8 cellular contexts compared by ENCODE assay signal in the genomic region with DNA sequence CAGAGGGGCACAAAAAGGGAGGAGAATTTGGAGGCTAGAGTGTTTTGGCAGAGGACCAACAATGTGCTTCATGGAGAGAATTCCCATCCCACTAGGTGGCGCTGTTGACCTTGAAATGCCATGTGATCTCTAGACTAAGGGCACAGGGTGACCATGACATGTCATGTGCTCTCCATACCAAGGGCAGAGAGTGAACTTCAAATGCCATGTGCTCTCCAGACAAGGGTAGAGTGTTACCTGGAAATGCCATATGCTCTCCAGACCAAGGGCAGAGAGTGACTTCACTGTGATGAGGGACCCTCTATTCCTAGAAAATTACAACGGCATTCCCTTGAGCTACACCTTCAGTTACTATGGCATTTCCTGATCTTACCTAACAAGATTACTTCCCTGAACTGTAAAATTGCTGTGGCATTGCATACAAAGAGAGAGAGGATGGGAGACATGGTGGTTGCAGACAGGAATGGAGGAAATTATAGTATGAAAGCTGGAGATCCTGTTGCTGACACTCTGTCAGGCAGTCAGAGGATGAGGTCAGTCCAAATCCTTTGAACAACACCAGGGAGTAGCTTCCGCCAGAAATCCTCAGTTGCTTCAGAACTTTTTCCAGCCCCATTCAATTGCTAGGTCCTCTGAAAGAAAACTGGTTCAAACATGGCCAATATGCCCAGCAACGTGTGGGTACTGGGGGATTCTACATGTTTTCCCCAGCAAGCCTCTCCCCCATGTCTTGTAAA.
A peak's percentile ranks its signal among the peaks of the same experiment; 100 is the strongest.
DNase-seq lines count a peak whose midpoint lies in the region; ATAC-seq and TF ChIP-seq lines count a peak whose summit lies in the region.

No MANE protein-coding gene starts in this region.

- H3K4me2 ChIP-seq in parathyroid adenoma (ENCODE audit: low read length), result no peak overlapping the region

- H3K4me3 ChIP-seq in fibroblast of villous mesenchyme (ENCODE audit: low read depth, low read length) (no peak overlapping the region), parathyroid adenoma (ENCODE audit: low read depth, low read length) (no peak overlapping the region)

- no peaks in the 10 kb centered on the region for H3K79me2 ChIP-seq in parathyroid adenoma

- no peak overlapping the region for H3K9ac ChIP-seq in parathyroid adenoma

- TF ChIP-seq CTCF in fibroblast of villous mesenchyme (IDR thresholded peaks at IDR 0.05; ENCODE audit: insufficient read depth, low read depth, low read length), result peak; percentile 84
- TF ChIP-seq CTCF in parathyroid adenoma (IDR thresholded peaks at IDR 0.05), result peak; percentile 62

- no peaks in the 10 kb centered on the region for H3K27me3 ChIP-seq in parathyroid adenoma (ENCODE audit: control insufficient read depth, insufficient read depth, low read length)

- ATAC-seq in GM21447 (IDR thresholded peaks at IDR 0.05; ENCODE audit: unreplicated experiment), result peak; percentile 88

- H3K4me1 ChIP-seq in parathyroid adenoma, result no peaks in the 10 kb centered on the region

- H3K27ac ChIP-seq in parathyroid adenoma, result no peak overlapping the region

- no peaks in the 10 kb centered on the region for H3K9me3 ChIP-seq in parathyroid adenoma (ENCODE audit: control insufficient read depth, low read length)

- peak; percentile 62 for DNase-seq in DMS53 treated with DMSO at 0.1 percent for 48 hours (lab: John Stamatoyannopoulos, UW; ENCODE audit: unreplicated experiment)
- peak; percentile 68 for DNase-seq in HT1080 (ENCODE audit: low read depth)
- peak; percentile 96 for DNase-seq in OCI-M1 (lab: John Stamatoyannopoulos, UW)
- DNase-seq in activated T-cell treated with anti-CD3 and anti-CD28 coated beads, Interleukin-2, amount 50 U/mL, for 1 hour, result peak; percentile 34
- peak; percentile 74 for DNase-seq in fibroblast of villous mesenchyme (ENCODE audit: low read depth)
- DNase-seq in ureter (ENCODE audit: low spot score), result peak; percentile 55

- H3K36me3 ChIP-seq in parathyroid adenoma (ENCODE audit: control insufficient read depth, insufficient read depth, low read length), result no peaks in the 10 kb centered on the region

- no peak overlapping the region for H2AFZ ChIP-seq in parathyroid adenoma

Comparison
In these comparisons a context has a peak if more than half of its experiments do, and no peak if none do; other contexts are left out.
1. DNase-seq: peak in every context shown above with its lines; median percentile 96 in OCI-M1; 74 in fibroblast of villous mesenchyme; 68 in HT1080; 62 in DMS53 treated with DMSO at 0.1 percent for 48 hours; 55 in ureter; 34 in activated T-cell treated with anti-CD3 and anti-CD28 coated beads, Interleukin-2, amount 50 U/mL, for 1 hour.